ENCODE assay signal across 8 cellular contexts in the genomic region with DNA sequence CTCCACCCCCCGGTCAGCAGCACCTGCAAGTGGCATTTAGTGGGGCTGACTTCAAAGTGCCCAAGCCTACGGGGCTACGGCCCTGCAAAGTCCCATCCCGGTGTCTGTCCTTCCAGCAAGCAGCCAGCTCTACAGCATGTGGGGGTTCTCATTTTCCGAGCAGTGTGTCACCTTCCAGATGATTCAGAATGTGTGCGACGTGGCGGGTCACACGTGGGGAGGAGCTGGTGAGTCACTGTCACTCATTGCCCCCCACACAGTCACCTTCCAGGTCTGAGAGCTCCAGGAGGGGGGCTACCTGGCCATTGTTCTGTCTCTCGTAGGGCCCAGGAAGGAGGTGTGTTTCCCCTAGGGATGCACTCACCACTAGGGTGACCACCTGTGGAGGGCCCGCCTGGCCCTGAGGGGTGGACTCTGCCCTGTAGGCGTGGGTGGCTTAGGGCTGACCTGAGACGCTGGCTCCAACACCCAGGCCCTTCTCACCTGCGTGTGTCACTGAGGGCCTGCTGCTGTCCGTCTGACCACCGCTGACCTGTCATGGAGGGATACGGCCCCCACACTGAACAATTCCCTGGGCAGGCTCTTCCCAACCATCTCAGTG.
DNase-seq lines count a peak whose midpoint lies in the region; ATAC-seq and TF ChIP-seq lines count a peak whose summit lies in the region.

No MANE protein-coding gene starts in this region.

- H3K27ac Mint-ChIP-seq in CD4-positive, alpha-beta T cell: peak overlapping the region; percentile 96
- peak overlapping the region; percentile 90 for H3K27ac Mint-ChIP-seq in T-helper 2 cell treated with Interferon-gamma antibody and Interleukin-4, amounts not matched to agents 5 μg/mL and 100 μg/mL, for 36 hours

- no peaks in the 10 kb centered on the region for H3K79me2 ChIP-seq in PC-9 (ENCODE audit: low read depth)

- peak in 8 of 10 experiments; percentile 37 to 69 (median 57) for DNase-seq in CD4-positive, alpha-beta T cell
- peak; percentile 82 for DNase-seq in T-helper 2 cell treated with Interferon-gamma antibody and Interleukin-4, amounts not matched to agents 5 μg/mL and 100 μg/mL, for 36 hours (ENCODE audit: low spot score)
- peak; percentile 85 for DNase-seq in activated naive CD4-positive, alpha-beta T cell treated with Interleukin-2 at 50 U/mL for 16 hours
- peak; percentile 72 to 78 (median 74) for DNase-seq in stimulated activated CD4-positive, alpha-beta T cell treated with anti-CD3 and anti-CD28 coated beads, Interleukin-12 subunit alpha, Interleukin-12 subunit beta, amount 100 ng/mL, for 48 hours (ENCODE audit: low read depth in 2 of 3, low spot score in 1 of 3)
- DNase-seq in cerebellar nuclear complex (lab: John Stamatoyannopoulos, UW): no peak
- DNase-seq in T1000 (lab: John Stamatoyannopoulos, UW): no peak
- DNase-seq in PC-9: no peak

- POLR2A ChIA-PET in CD4-positive, alpha-beta T cell (lab: Charles Lee): interaction anchor here (0.9 to 1.6 kb wide), 2 partner anchors 25 to 121 kb away, joined by 3 read pairs; no protein-coding TSS in a partner anchor
- POLR2A ChIA-PET in PC-9 (lab: Charles Lee; ENCODE audit: unreplicated experiment): no interaction called here

- peaks cover 98% of the 10 kb centered on the region for H3K4me1 Mint-ChIP-seq in CD4-positive, alpha-beta T cell (ENCODE audit: low read depth)
- H3K4me1 Mint-ChIP-seq in T-helper 2 cell treated with Interferon-gamma antibody and Interleukin-4, amounts not matched to agents 5 μg/mL and 100 μg/mL, for 36 hours (ENCODE audit: low read depth): peaks cover 86% of the 10 kb centered on the region

- H3K27ac ChIP-seq in CD4-positive, alpha-beta T cell (ENCODE audit: low read depth, low read length): peak overlapping the region; percentile 67
- H3K27ac ChIP-seq in PC-9: no peak overlapping the region

- H3K36me3 ChIP-seq in PC-9 (ENCODE audit: low read depth): no peaks in the 10 kb centered on the region

- intact Hi-C loops in CD4-positive, alpha-beta T cell (cut with DNase I, micrococcal nuclease): loop anchor here in 1 of 2 experiments (5.0 kb wide), 2 partner anchors 35 to 110 kb away; a partner anchor contains a TSS
- intact Hi-C loops in PC-9 (cut with micrococcal nuclease; ENCODE audit: unreplicated experiment): no loop called here

- no peak overlapping the region for H2AFZ ChIP-seq in PC-9

- peaks cover 3% of the 10 kb centered on the region; the same call in 1 of the 2 replicates for H3F3A ChIP-seq in PC-9 (ENCODE audit: insufficient read depth, low read depth)

- CTCF ChIA-PET in CD4-positive, alpha-beta T cell (lab: Charles Lee): interaction anchor here (0.5 to 10.2 kb wide), 8 partner anchors 10 to 160 kb away, joined by 3 to 156 read pairs (median 8); no protein-coding TSS in a partner anchor
- CTCF ChIA-PET in PC-9 (lab: Charles Lee): no interaction called here

- peaks cover 56% of the 10 kb centered on the region for H3K36me3 Mint-ChIP-seq in CD4-positive, alpha-beta T cell (ENCODE audit: low read depth)
- H3K36me3 Mint-ChIP-seq in T-helper 2 cell treated with Interferon-gamma antibody and Interleukin-4, amounts not matched to agents 5 μg/mL and 100 μg/mL, for 36 hours (ENCODE audit: low read depth): peaks cover 74% of the 10 kb centered on the region

- H3K9me3 Mint-ChIP-seq in CD4-positive, alpha-beta T cell: no peaks in the 10 kb centered on the region
- peaks cover 5% of the 10 kb centered on the region for H3K9me3 Mint-ChIP-seq in T-helper 2 cell treated with Interferon-gamma antibody and Interleukin-4, amounts not matched to agents 5 μg/mL and 100 μg/mL, for 36 hours

- no peak for TF ChIP-seq CTCF in CD4-positive, alpha-beta T cell (IDR thresholded peaks at IDR 0.05)
- no peak for TF ChIP-seq CTCF in PC-9 (conservative IDR thresholded peaks at IDR 0.05)

- H3K9me3 ChIP-seq in CD4-positive, alpha-beta T cell (ENCODE audit: control insufficient read depth, low read length): no peaks in the 10 kb centered on the region
- no peaks in the 10 kb centered on the region for H3K9me3 ChIP-seq in PC-9 (ENCODE audit: insufficient read depth, low read depth)

- peaks cover 9% of the 10 kb centered on the region for H3K4me1 ChIP-seq in PC-9 (replicated peaks; ENCODE audit: insufficient read depth)

- BruUV-seq in PC-9 (replicated peaks; lab: Mats Ljungman, UMichigan): no TSS peak

- no peaks in the 10 kb centered on the region; the same call in 1 of the 2 replicates for H4K20me1 ChIP-seq in PC-9 (ENCODE audit: insufficient read depth)

- H3K4me3 ChIP-seq in PC-9: no peak overlapping the region

- H3K27me3 Mint-ChIP-seq in CD4-positive, alpha-beta T cell: no peaks in the 10 kb centered on the region
- H3K27me3 Mint-ChIP-seq in T-helper 2 cell treated with Interferon-gamma antibody and Interleukin-4, amounts not matched to agents 5 μg/mL and 100 μg/mL, for 36 hours (ENCODE audit: low read depth): no peaks in the 10 kb centered on the region

- peak; percentile 44 for ATAC-seq in CD4-positive, alpha-beta T cell (ENCODE audit: poor library complexity)
- no peak for ATAC-seq in GM18867 (IDR thresholded peaks at IDR 0.05; ENCODE audit: unreplicated experiment)

- no peaks in the 10 kb centered on the region for H3K9me2 ChIP-seq in PC-9 (ENCODE audit: insufficient read depth)

- H3K27me3 ChIP-seq in CD4-positive, alpha-beta T cell (ENCODE audit: control insufficient read depth, insufficient read depth, low read length): no peaks in the 10 kb centered on the region
- H3K27me3 ChIP-seq in PC-9 (ENCODE audit: insufficient read depth, low read depth): no peaks in the 10 kb centered on the region

- no peak overlapping the region for H3K4me2 ChIP-seq in PC-9

- H3K4me3 Mint-ChIP-seq in CD4-positive, alpha-beta T cell: peak overlapping the region; percentile 65
- peak overlapping the region; percentile 72 for H3K4me3 Mint-ChIP-seq in T-helper 2 cell treated with Interferon-gamma antibody and Interleukin-4, amounts not matched to agents 5 μg/mL and 100 μg/mL, for 36 hours

Comparison
In these comparisons a context has a peak if more than half of its experiments do, and no peak if none do; other contexts are left out.
1. DNase-seq: peak in CD4-positive, alpha-beta T cell (8 of 10), T-helper 2 cell treated with Interferon-gamma antibody and Interleukin-4, amounts not matched to agents 5 μg/mL and 100 μg/mL, for 36 hours (single experiment), activated naive CD4-positive, alpha-beta T cell treated with Interleukin-2 at 50 U/mL for 16 hours (single experiment) and stimulated activated CD4-positive, alpha-beta T cell treated with anti-CD3 and anti-CD28 coated beads, Interleukin-12 subunit alpha, Interleukin-12 subunit beta, amount 100 ng/mL, for 48 hours (3 of 3); none in cerebellar nuclear complex (0 of 2), T1000 (single experiment) and PC-9 (0 of 2).